10 cellular contexts compared by ENCODE assay signal in genomic region chr7:875051-875450, GRCh38. TPM values are rescaled to one million over a fixed set of nuclear protein-coding genes. Genes with fewer than 3 reads are reported as not detected.
DNase-seq lines count a peak whose midpoint lies in the region; ATAC-seq, FAIRE-seq and TF ChIP-seq lines count a peak whose summit lies in the region.
"Had no signal": no experiment of that assay in that cellular context is flagged by ENCODE, and none has a peak within 500 bp of the region (broad histone marks: within the 10 kb centered on the region; RNA-seq: fewer than 3 reads in every experiment).

No MANE protein-coding gene starts in this region.

- peaks cover 18 to 29% of the 10 kb centered on the region in 2 experiments for H3K79me2 ChIP-seq in H1 (ENCODE audit: control insufficient read depth in 1 of 2, insufficient read depth in 2 of 2, low read length in 2 of 2)

- H2BK12ac ChIP-seq in H1 (ENCODE audit: low read depth, low read length), result peak overlapping the region; percentile 96; the same call in 1 of the 2 replicates

- 91% methylated on average over 7 of the region's 7 CpGs; no CpG with 5 or more reads in 1 of the 2 experiments for WGBS in H1 (ENCODE audit: extremely low coverage in 1 of 2, insufficient coverage in 1 of 2, insufficient read length in 1 of 2, insufficient replicate concordance in 2 of 2, low coverage in 1 of 2, low lambda C conversion rate in 2 of 2, missing lambda C conversion rate in 1 of 2), 2 experiments
- 73 to 80% methylated on average over 7 of the region's 7 CpGs for WGBS in sigmoid colon, 2 donors

- no peak overlapping the region for H3K27ac Mint-ChIP-seq in stimulated activated naive CD8-positive, alpha-beta T cell treated with anti-CD3 and anti-CD28 coated beads, Interleukin-15, amount 100 ng/mL, for 72 hours

- H3K4me1 ChIP-seq in H1 (replicated peaks in 1 of 4; ENCODE audit: control insufficient read depth in 3 of 4, insufficient read depth in 4 of 4, low read length in 3 of 4), result peaks cover 0 to 5% (median 0%) of the 10 kb centered on the region in 4 experiments; a peak in 5 of 7 replicates
- H3K4me1 ChIP-seq in sigmoid colon, result peaks cover 0 to 68% (median 59%) of the 10 kb centered on the region in 4 donors

- H3K9ac ChIP-seq in H1 (replicated peaks in 1 of 4; ENCODE audit: extremely low read depth in 1 of 4, low read depth in 3 of 4, low read length in 3 of 4), result no peak overlapping the region

- H3K4me3 ChIP-seq in H1 (ENCODE audit: extremely low read depth in 1 of 4, insufficient read depth in 2 of 4, low read depth in 3 of 4, low read length in 4 of 4) (no peak overlapping the region), sigmoid colon (no peak overlapping the region)

- H3K23ac ChIP-seq in H1 (ENCODE audit: insufficient read length), result no peak overlapping the region

- H3K27me3 Mint-ChIP-seq in stimulated activated naive CD8-positive, alpha-beta T cell treated with anti-CD3 and anti-CD28 coated beads, Interleukin-15, amount 100 ng/mL, for 72 hours, result no peaks in the 10 kb centered on the region

- H4K8ac ChIP-seq in H1 (ENCODE audit: extremely low read depth, insufficient read depth, low read length), result no peak overlapping the region

- no peak overlapping the region for H3K4me2 ChIP-seq in H1 (ENCODE audit: insufficient read depth in 1 of 2, low read depth in 2 of 2, low read length in 2 of 2)

- no peak overlapping the region for H2BK5ac ChIP-seq in H1 (ENCODE audit: low read depth, low read length)

- H3K36me3 ChIP-seq in H1 (ENCODE audit: control insufficient read depth in 2 of 4, insufficient read depth in 4 of 4, low read length in 3 of 4) (peaks cover 0 to 29% (median 16%) of the 10 kb centered on the region in 4 experiments; a peak in 6 of 8 replicates), sigmoid colon (peaks cover 7 to 35% (median 18%) of the 10 kb centered on the region in 4 donors)

- FAIRE-seq in H1 (lab: Jason Lieb, UNC) (no peak), H54 (lab: Jason Lieb, UNC) (no peak)
- FAIRE-seq: colon, pancreas had no signal

- H3K9me3 Mint-ChIP-seq in stimulated activated naive CD8-positive, alpha-beta T cell treated with anti-CD3 and anti-CD28 coated beads, Interleukin-15, amount 100 ng/mL, for 72 hours, result no peaks in the 10 kb centered on the region

- H3K79me1 ChIP-seq in H1 (ENCODE audit: low read depth, low read length), result no peaks in the 10 kb centered on the region; the same call in 1 of the 2 replicates

- no peak overlapping the region for H3K4ac ChIP-seq in H1 (replicated peaks; ENCODE audit: insufficient read length, low read depth, low read length)

- H3K27ac ChIP-seq in H1 (ENCODE audit: low read depth, low read length), result no peak overlapping the region
- peak overlapping the region; percentile 84 to 89 (median 86) for H3K27ac ChIP-seq in sigmoid colon

- H3K4me3 Mint-ChIP-seq in stimulated activated naive CD8-positive, alpha-beta T cell treated with anti-CD3 and anti-CD28 coated beads, Interleukin-15, amount 100 ng/mL, for 72 hours, result no peak overlapping the region

- H4K91ac ChIP-seq in H1 (replicated peaks; ENCODE audit: insufficient read length, low read length), result no peak overlapping the region

- ATAC-seq in stimulated activated naive CD8-positive, alpha-beta T cell treated with anti-CD3 and anti-CD28 coated beads, Interleukin-15, amount 100 ng/mL, for 72 hours, result no peak
- ATAC-seq in GM18511 (IDR thresholded peaks at IDR 0.05; ENCODE audit: unreplicated experiment), result no peak
- ATAC-seq: pancreas had no signal

- H3K14ac ChIP-seq in H1 (ENCODE audit: insufficient read length), result no peak overlapping the region

- POLR2A ChIA-PET in H1 (lab: Charles Lee; ENCODE audit: partially characterized antibody), result interaction anchor here (0.6 to 2.0 kb wide), 4 partner anchors 16 to 477 kb away, joined by 3 to 9 read pairs (median 4); no protein-coding TSS in a partner anchor

- CTCF ChIA-PET in H1 (lab: Charles Lee; ENCODE audit: partially characterized antibody), result interaction anchor here (1.0 to 1.2 kb wide), 2 partner anchors 34 to 53 kb away, joined by 3 to 4 read pairs; no protein-coding TSS in a partner anchor

- peaks cover 10 to 11% of the 10 kb centered on the region in 2 experiments for H4K20me1 ChIP-seq in H1 (replicated peaks in 1 of 2; ENCODE audit: control insufficient read depth in 1 of 2, insufficient read depth in 2 of 2, low read length in 2 of 2)

- 0 out of 2 replicates have a peak overlapping the region, but pooled peaks have one; percentile 6 for H2AK5ac ChIP-seq in H1 (ENCODE audit: low read depth, low read length)

- H3K18ac ChIP-seq in H1 (ENCODE audit: extremely low read depth, low read length), result no peak overlapping the region

- H3K4me1 Mint-ChIP-seq in stimulated activated naive CD8-positive, alpha-beta T cell treated with anti-CD3 and anti-CD28 coated beads, Interleukin-15, amount 100 ng/mL, for 72 hours, result peaks cover 33% of the 10 kb centered on the region

- H3K9me3 ChIP-seq in H1 (ENCODE audit: insufficient read depth in 2 of 2, low read depth in 1 of 2, low read length in 1 of 2) (no peaks in the 10 kb centered on the region; a peak in 1 of 4 replicates), sigmoid colon (no peaks in the 10 kb centered on the region)
- H3K9me3 ChIP-seq: pancreas had no signal

- H2BK120ac ChIP-seq in H1 (replicated peaks; ENCODE audit: low read depth, low read length), result no peak overlapping the region

- TF ChIP-seq EP300 in H1 (IDR thresholded peaks at IDR 0.05; ENCODE audit: borderline replicate concordance in 1 of 2, low read depth in 2 of 2, low read length in 2 of 2) (no peak), sigmoid colon (IDR thresholded peaks at IDR 0.05) (no peak)

- intact Hi-C loops in sigmoid colon (cut with DNase I), result loop anchor here (2.0 to 10.0 kb wide), 4 partner anchors 38 to 550 kb away; partner anchors contain the start of genes ADAP1 and PDGFA

- no peak for TF ChIP-seq POLR2A in H1 (IDR thresholded peaks at IDR 0.05; ENCODE audit: control extremely low read depth in 1 of 2, low read depth in 2 of 2, low read length in 2 of 2)
- no peak for TF ChIP-seq POLR2A in sigmoid colon (IDR thresholded peaks at IDR 0.05)
- no peak for TF ChIP-seq POLR2A in H54 (IDR thresholded peaks at IDR 0.05; ENCODE audit: low read depth, low read length)

- DNase-seq in DMS53 (lab: John Stamatoyannopoulos, UW) (peak; percentile 87), NCI-H2107 treated with DMSO at 0.1 percent for 48 hours (lab: John Stamatoyannopoulos, UW; ENCODE audit: unreplicated experiment) (peak; percentile 95), H1 (ENCODE audit: low read depth in 1 of 2, low spot score in 2 of 2) (no peak), sigmoid colon (no peak), H54 (ENCODE audit: insufficient read length, low spot score) (no peak)
- no peak for DNase-seq in stimulated activated naive CD4-positive, alpha-beta T cell (lab: John Stamatoyannopoulos, UW)
- DNase-seq in stimulated activated naive CD8-positive, alpha-beta T cell treated with anti-CD3 and anti-CD28 coated beads, Interleukin-15, amount 100 ng/mL, for 72 hours, result no peak

- no peaks in the 10 kb centered on the region for H3K27me3 ChIP-seq in H1 (replicated peaks in 1 of 4; ENCODE audit: control insufficient read depth in 3 of 4, extremely low read depth in 1 of 4, insufficient read depth in 3 of 4, low read length in 3 of 4)
- no peaks in the 10 kb centered on the region for H3K27me3 ChIP-seq in sigmoid colon
- H3K27me3 ChIP-seq: pancreas had no signal

- H3K56ac ChIP-seq in H1 (replicated peaks; ENCODE audit: insufficient read length, low read depth, low read length), result no peak overlapping the region

- no peak overlapping the region for H2AFZ ChIP-seq in H1 (ENCODE audit: low read length)

- TF ChIP-seq RAD21 in H1 (IDR thresholded peaks at IDR 0.05 in 1 of 2, conservative IDR thresholded peaks at IDR 0.05 in 1 of 2; ENCODE audit: low read depth in 2 of 2, low read length in 2 of 2), result no peak

- no peak overlapping the region for H2BK15ac ChIP-seq in H1 (ENCODE audit: low read length)

- H2BK20ac ChIP-seq in H1 (ENCODE audit: low read length), result no peak overlapping the region

- TF ChIP-seq CTCF in H1 (IDR thresholded peaks at IDR 0.05; ENCODE audit: control extremely low read depth in 1 of 3, insufficient read depth in 1 of 3, low read depth in 1 of 3, low read length in 3 of 3), result no peak
- TF ChIP-seq CTCF in sigmoid colon (IDR thresholded peaks at IDR 0.05), result no peak

- H4K5ac ChIP-seq in H1 (ENCODE audit: insufficient read length, low read depth, low read length), result no peak overlapping the region

- H3K23me2 ChIP-seq in H1 (ENCODE audit: low read depth, low read length), result peaks cover 5% of the 10 kb centered on the region; the same call in 1 of the 2 replicates

TF ChIP-seq in H1, 55 proteins besides CTCF, POLR2A, EP300 and RAD21:
- TF ChIP-seq CEBPB (IDR thresholded peaks at IDR 0.05; ENCODE audit: low read depth, low read length) (no peak), JUN (IDR thresholded peaks at IDR 0.05; ENCODE audit: low read depth, low read length) (no peak)

RNA-seq across cellular contexts. Expression of gene GET4, which starts 1.3 kb away (rescaled TPM):
- total RNA-seq in H1 (2021; fragmentation: NEBNext Ultra II Directional; extraction: Animal tissue kit (Norgen Biotek cat#: 25700)), result 52.1 and 56.7 TPM in 2 replicates
- polyA plus RNA-seq in H1 (2011; rRNA removed) (74.1 and 95.0 TPM in 2 replicates), sigmoid colon (10 to 100 TPM; 25.8 to 51.4 (median 31.2) TPM)
- 73.5 TPM for polyA plus RNA-seq in H1 (2011; cell fraction: cytosol; rRNA removed)
- polyA plus RNA-seq in H1 (2011; cell fraction: nucleus; rRNA removed), result 137 TPM
- polyA plus RNA-seq in H1 (2012, experiment 1 of 2), result 42.9 to 72.1 TPM (median 69.9 TPM) in 4 replicates
- 52.9 TPM for polyA plus RNA-seq in H1 (2012, experiment 2 of 2)
- 40.9 TPM for polyA plus RNA-seq in H1 (2013, experiment 1 of 2)
- polyA plus RNA-seq in H1 (2013, experiment 2 of 2), result 40.1 TPM
- polyA minus RNA-seq in H1 (2011; rRNA and poly(A)+ RNA removed), result 17.7 and 19.3 TPM in 2 replicates
- 28.7 TPM for polyA minus RNA-seq in H1 (2011; cell fraction: cytosol; rRNA and poly(A)+ RNA removed)
- 22.5 TPM for polyA minus RNA-seq in H1 (2011; cell fraction: nucleus; rRNA and poly(A)+ RNA removed)
- total RNA-seq in sigmoid colon, result 10 to 100 TPM; 20.3 to 32.4 (median 25.4) TPM

RNA-seq across cellular contexts. Expression of gene SUN1, which starts 42.8 kb away (rescaled TPM):
- total RNA-seq in H1 (2021; fragmentation: NEBNext Ultra II Directional; extraction: Animal tissue kit (Norgen Biotek cat#: 25700)), result 105 and 108 TPM in 2 replicates
- polyA plus RNA-seq in H1 (2011; rRNA removed) (158 and 324 TPM in 2 replicates), sigmoid colon (10 to 100 TPM; 23.4 to 71.0 (median 30.1) TPM)
- 235 TPM for polyA plus RNA-seq in H1 (2011; cell fraction: cytosol; rRNA removed)
- 512 TPM for polyA plus RNA-seq in H1 (2011; cell fraction: nucleus; rRNA removed)
- 69.8 to 110 TPM (median 95.7 TPM) in 4 replicates for polyA plus RNA-seq in H1 (2012, experiment 1 of 2)
- 31.4 TPM for polyA plus RNA-seq in H1 (2012, experiment 2 of 2)
- polyA plus RNA-seq in H1 (2013, experiment 1 of 2), result 110 TPM
- 106 TPM for polyA plus RNA-seq in H1 (2013, experiment 2 of 2)
- 149 and 180 TPM in 2 replicates for polyA minus RNA-seq in H1 (2011; rRNA and poly(A)+ RNA removed)
- 83.6 TPM for polyA minus RNA-seq in H1 (2011; cell fraction: cytosol; rRNA and poly(A)+ RNA removed)
- polyA minus RNA-seq in H1 (2011; cell fraction: nucleus; rRNA and poly(A)+ RNA removed), result 211 TPM
- total RNA-seq in sigmoid colon, result 100 to 1,000 TPM; 108 to 130 (median 119) TPM

Comparison
In these comparisons a context has a peak if more than half of its experiments do, and no peak if none do; other contexts are left out.
1. DNase-seq: peak in DMS53 (single experiment) and NCI-H2107 treated with DMSO at 0.1 percent for 48 hours (single experiment); none in H1 (0 of 2), sigmoid colon (single experiment), stimulated activated naive CD4-positive, alpha-beta T cell (0 of 6), H54 (single experiment) and stimulated activated naive CD8-positive, alpha-beta T cell treated with anti-CD3 and anti-CD28 coated beads, Interleukin-15, amount 100 ng/mL, for 72 hours (0 of 2).